In genomic region chr9:113309204-113309813, GRCh38 we compare ENCODE assay signal across 2 cellular contexts.
A peak's percentile ranks its signal among the peaks of the same experiment; 100 is the strongest.
TF ChIP-seq lines count a peak whose summit lies in the region.

No MANE protein-coding gene starts in this region.

TF ChIP-seq in endothelial cell of umbilical vein, 7 proteins besides CTCF, POLR2A, EP300 and RAD21:
- TF ChIP-seq JUN (IDR thresholded peaks at IDR 0.05; ENCODE audit: borderline replicate concordance, insufficient read depth, insufficient read length, low read depth) (no peak), MAX (IDR thresholded peaks at IDR 0.05; ENCODE audit: insufficient read depth, insufficient read length) (no peak), POLR2AphosphoS5 (IDR thresholded peaks at IDR 0.05; ENCODE audit: insufficient read depth, low read depth, low read length) (no peak), EZH2 (IDR thresholded peaks at IDR 0.05; ENCODE audit: borderline replicate concordance, low read depth, low read length, severe bottlenecking) (no peak), FOS (IDR thresholded peaks at IDR 0.05; ENCODE audit: borderline replicate concordance, insufficient read depth, low read length) (no peak), MYC (IDR thresholded peaks at IDR 0.05; ENCODE audit: low read depth, low read length) (no peak)
TF ChIP-seq in endothelial cell of umbilical vein: peak in this region for 0.

TF ChIP-seq in neural cell, 6 proteins besides CTCF, POLR2A, EP300 and RAD21:
- TF ChIP-seq SMC3 (conservative IDR thresholded peaks at IDR 0.05; ENCODE audit: poor library complexity) (peak; percentile 68), MXI1 (conservative IDR thresholded peaks at IDR 0.05; ENCODE audit: poor library complexity, severe bottlenecking) (no peak), POLR2AphosphoS5 (IDR thresholded peaks at IDR 0.05) (no peak)
- TF ChIP-seq, protein P1, sequence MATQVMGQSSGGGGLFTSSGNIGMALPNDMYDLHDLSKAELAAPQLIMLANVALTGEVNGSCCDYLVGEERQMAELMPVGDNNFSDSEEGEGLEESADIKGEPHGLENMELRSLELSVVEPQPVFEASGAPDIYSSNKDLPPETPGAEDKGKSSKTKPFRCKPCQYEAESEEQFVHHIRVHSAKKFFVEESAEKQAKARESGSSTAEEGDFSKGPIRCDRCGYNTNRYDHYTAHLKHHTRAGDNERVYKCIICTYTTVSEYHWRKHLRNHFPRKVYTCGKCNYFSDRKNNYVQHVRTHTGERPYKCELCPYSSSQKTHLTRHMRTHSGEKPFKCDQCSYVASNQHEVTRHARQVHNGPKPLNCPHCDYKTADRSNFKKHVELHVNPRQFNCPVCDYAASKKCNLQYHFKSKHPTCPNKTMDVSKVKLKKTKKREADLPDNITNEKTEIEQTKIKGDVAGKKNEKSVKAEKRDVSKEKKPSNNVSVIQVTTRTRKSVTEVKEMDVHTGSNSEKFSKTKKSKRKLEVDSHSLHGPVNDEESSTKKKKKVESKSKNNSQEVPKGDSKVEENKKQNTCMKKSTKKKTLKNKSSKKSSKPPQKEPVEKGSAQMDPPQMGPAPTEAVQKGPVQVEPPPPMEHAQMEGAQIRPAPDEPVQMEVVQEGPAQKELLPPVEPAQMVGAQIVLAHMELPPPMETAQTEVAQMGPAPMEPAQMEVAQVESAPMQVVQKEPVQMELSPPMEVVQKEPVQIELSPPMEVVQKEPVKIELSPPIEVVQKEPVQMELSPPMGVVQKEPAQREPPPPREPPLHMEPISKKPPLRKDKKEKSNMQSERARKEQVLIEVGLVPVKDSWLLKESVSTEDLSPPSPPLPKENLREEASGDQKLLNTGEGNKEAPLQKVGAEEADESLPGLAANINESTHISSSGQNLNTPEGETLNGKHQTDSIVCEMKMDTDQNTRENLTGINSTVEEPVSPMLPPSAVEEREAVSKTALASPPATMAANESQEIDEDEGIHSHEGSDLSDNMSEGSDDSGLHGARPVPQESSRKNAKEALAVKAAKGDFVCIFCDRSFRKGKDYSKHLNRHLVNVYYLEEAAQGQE (IDR thresholded peaks at IDR 0.05; ENCODE audit: borderline replicate concordance): no peak
